1 cellular context compared by ENCODE assay signal in genomic region chr7:2331707-2332106, GRCh38.
A peak's percentile ranks its signal among the peaks of the same experiment; 100 is the strongest.
TF ChIP-seq lines count a peak whose summit lies in the region.

No MANE protein-coding gene starts in this region.

TF ChIP-seq in K562, 482 proteins besides CTCF, POLR2A, EP300 and RAD21 (continued from another document):
- no peak for TF ChIP-seq AFF4 (CRISPR knock-in tag; IDR thresholded peaks at IDR 0.05)
- TF ChIP-seq ZNF146 (CRISPR knock-in tag; IDR thresholded peaks at IDR 0.05; ENCODE audit: unreplicated experiment) = no peak
- TF ChIP-seq HEY1 (CRISPR knock-in tag; IDR thresholded peaks at IDR 0.05; ENCODE audit: borderline replicate concordance) = no peak
- TF ChIP-seq, protein P1, sequence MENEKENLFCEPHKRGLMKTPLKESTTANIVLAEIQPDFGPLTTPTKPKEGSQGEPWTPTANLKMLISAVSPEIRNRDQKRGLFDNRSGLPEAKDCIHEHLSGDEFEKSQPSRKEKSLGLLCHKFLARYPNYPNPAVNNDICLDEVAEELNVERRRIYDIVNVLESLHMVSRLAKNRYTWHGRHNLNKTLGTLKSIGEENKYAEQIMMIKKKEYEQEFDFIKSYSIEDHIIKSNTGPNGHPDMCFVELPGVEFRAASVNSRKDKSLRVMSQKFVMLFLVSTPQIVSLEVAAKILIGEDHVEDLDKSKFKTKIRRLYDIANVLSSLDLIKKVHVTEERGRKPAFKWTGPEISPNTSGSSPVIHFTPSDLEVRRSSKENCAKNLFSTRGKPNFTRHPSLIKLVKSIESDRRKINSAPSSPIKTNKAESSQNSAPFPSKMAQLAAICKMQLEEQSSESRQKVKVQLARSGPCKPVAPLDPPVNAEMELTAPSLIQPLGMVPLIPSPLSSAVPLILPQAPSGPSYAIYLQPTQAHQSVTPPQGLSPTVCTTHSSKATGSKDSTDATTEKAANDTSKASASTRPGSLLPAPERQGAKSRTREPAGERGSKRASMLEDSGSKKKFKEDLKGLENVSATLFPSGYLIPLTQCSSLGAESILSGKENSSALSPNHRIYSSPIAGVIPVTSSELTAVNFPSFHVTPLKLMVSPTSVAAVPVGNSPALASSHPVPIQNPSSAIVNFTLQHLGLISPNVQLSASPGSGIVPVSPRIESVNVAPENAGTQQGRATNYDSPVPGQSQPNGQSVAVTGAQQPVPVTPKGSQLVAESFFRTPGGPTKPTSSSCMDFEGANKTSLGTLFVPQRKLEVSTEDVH (IDR thresholded peaks at IDR 0.05; ENCODE audit: low read depth, partially characterized antibody) = no peak
- peak; percentile 46; the same call in 1 of the 2 replicates for TF ChIP-seq ARID1B (IDR thresholded peaks at IDR 0.05)
- no peak for TF ChIP-seq ZFX (CRISPR knock-in tag; IDR thresholded peaks at IDR 0.05)
- TF ChIP-seq MAFK (IDR thresholded peaks at IDR 0.05; ENCODE audit: low read length) = no peak; the same call in 1 of the 2 replicates
- TF ChIP-seq SRSF1 (IDR thresholded peaks at IDR 0.05; ENCODE audit: low read depth, low read length) = no peak
- TF ChIP-seq SAFB (IDR thresholded peaks at IDR 0.05; ENCODE audit: borderline replicate concordance, low read depth, low read length) = no peak
- TF ChIP-seq ZNF316 (IDR thresholded peaks at IDR 0.05) = peak; percentile 74; the same call in 1 of the 2 replicates
- no peak for TF ChIP-seq PURB (CRISPR knock-in tag; IDR thresholded peaks at IDR 0.05; ENCODE audit: low read depth)
- no peak; the same call in 1 of the 2 replicates for TF ChIP-seq ATF3 (IDR thresholded peaks at IDR 0.05)
- no peak for TF ChIP-seq ATF3 (CRISPR knock-in tag; conservative IDR thresholded peaks at IDR 0.05)
- TF ChIP-seq DMBX1 (CRISPR knock-in tag; IDR thresholded peaks at IDR 0.05; ENCODE audit: borderline replicate concordance) = no peak
- TF ChIP-seq ZNF217 (CRISPR knock-in tag; IDR thresholded peaks at IDR 0.05) = no peak
- peak; percentile 6 for TF ChIP-seq FOS (IDR thresholded peaks at IDR 0.05; ENCODE audit: extremely low read depth, insufficient read length)
- TF ChIP-seq NONO (IDR thresholded peaks at IDR 0.05; ENCODE audit: low read depth in 2 of 2, low read length in 1 of 2) = no peak
- 0 out of 2 replicates have a peak, but pooled peaks have one; percentile 14 for TF ChIP-seq GATA2 (CRISPR knock-in tag; IDR thresholded peaks at IDR 0.05)
- no peak for TF ChIP-seq RBM39 (optimal IDR thresholded peaks at IDR 0.05; ENCODE audit: low read depth, low read length)
- no peak for TF ChIP-seq MTF1 (CRISPR knock-in tag; IDR thresholded peaks at IDR 0.05; ENCODE audit: borderline replicate concordance)
- no peak for TF ChIP-seq FOXJ3 (CRISPR knock-in tag; IDR thresholded peaks at IDR 0.05)
- no peak for TF ChIP-seq HSF4 (CRISPR knock-in tag; IDR thresholded peaks at IDR 0.05; ENCODE audit: borderline replicate concordance)
- no peak for TF ChIP-seq ZNF717 (CRISPR knock-in tag; IDR thresholded peaks at IDR 0.05)
